ENCODE assay signal across 22 cellular contexts in the genomic region with DNA sequence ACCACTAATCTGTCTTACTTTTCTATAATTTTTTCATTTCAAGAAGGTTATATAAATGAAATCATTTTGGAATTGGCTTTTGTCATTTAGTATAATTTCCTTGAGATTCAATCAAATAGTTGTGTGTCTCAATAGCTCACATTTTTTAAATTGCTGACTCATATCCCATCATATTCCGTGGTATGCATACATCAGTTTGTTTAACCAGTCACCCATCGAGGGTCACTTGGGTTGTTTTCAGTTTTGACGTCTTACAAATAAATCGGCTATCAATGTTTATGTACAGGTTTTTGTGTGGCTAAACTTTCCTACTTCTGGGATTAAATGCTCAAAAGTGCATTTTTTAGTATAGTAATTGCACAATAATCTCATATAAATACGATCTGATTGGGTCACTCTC.
A peak's percentile ranks its signal among the peaks of the same experiment; 100 is the strongest.
DNase-seq lines count a peak whose midpoint lies in the region; ATAC-seq, FAIRE-seq and TF ChIP-seq lines count a peak whose summit lies in the region.
"Had no signal": no experiment of that assay in that cellular context is flagged by ENCODE, and none has a peak within 500 bp of the region (broad histone marks: within the 10 kb centered on the region; RNA-seq: fewer than 3 reads in every experiment).

No MANE protein-coding gene starts in this region.

- no peak overlapping the region; the same call in 1 of the 2 replicates for H2BK120ac ChIP-seq in IMR-90 (ENCODE audit: low read depth, low read length)

- intact Hi-C loops in IMR-90 (cut with micrococcal nuclease), result no loop called here
- intact Hi-C loops in uterus (cut with DNase I; ENCODE audit: low total_unique reads), result no loop called here

- H2BK5ac ChIP-seq in IMR-90 (ENCODE audit: low read depth, low read length, poor library complexity, severe bottlenecking), result no peak overlapping the region

- H3K18ac ChIP-seq in IMR-90 (ENCODE audit: low read depth, low read length), result no peak overlapping the region

- peak overlapping the region; percentile 47 for H3K4me2 ChIP-seq in A549
- no peak overlapping the region for H3K4me2 ChIP-seq in IMR-90 (ENCODE audit: low read depth, low read length)

- TF ChIP-seq CTCF in A549 (IDR thresholded peaks at IDR 0.05) (no peak), IMR-90 (conservative IDR thresholded peaks at IDR 0.05; ENCODE audit: low read depth, low read length) (no peak), brain microvascular endothelial cell (IDR thresholded peaks at IDR 0.05; ENCODE audit: low read depth, low read length, missing control alignments) (no peak), fibroblast of pulmonary artery (IDR thresholded peaks at IDR 0.05; ENCODE audit: low read length, missing control alignments) (no peak), uterus (IDR thresholded peaks at IDR 0.05) (no peak)

- no TSS peak for BruUV-seq in IMR-90 (replicated peaks; lab: Mats Ljungman, UMichigan)

- TF ChIP-seq RAD21 in A549 (conservative IDR thresholded peaks at IDR 0.05 in 1 of 2, IDR thresholded peaks at IDR 0.05 in 1 of 2), result no peak
- TF ChIP-seq RAD21 in IMR-90 (IDR thresholded peaks at IDR 0.05; ENCODE audit: low read length), result no peak

- H2AK9ac ChIP-seq in IMR-90 (replicated peaks; ENCODE audit: low read depth, low read length, poor library complexity), result no peak overlapping the region

- ATAC-seq in A549 (peak in 1 of 2 experiments; percentile 29; a peak in 1 of 6 replicates), IMR-90 (ENCODE audit: low read depth) (peak; percentile 72)

- H4K8ac ChIP-seq in IMR-90 (ENCODE audit: low read depth in 2 of 2, low read length in 2 of 2), result no peak overlapping the region

- H3K4me3 ChIP-seq in A549 (no peak overlapping the region), IMR-90 (ENCODE audit: insufficient read depth, low read depth, low read length) (no peak overlapping the region), brain microvascular endothelial cell (ENCODE audit: low read depth, low read length) (no peak overlapping the region), fibroblast of pulmonary artery (replicated peaks; ENCODE audit: low read depth, low read length) (no peak overlapping the region), uterus (no peak overlapping the region)
- H3K4me3 ChIP-seq: HAP-1, SJCRH30 had no signal

- no peak overlapping the region for H3K23ac ChIP-seq in IMR-90 (ENCODE audit: low read depth, low read length)

- no peaks in the 10 kb centered on the region for H4K20me1 ChIP-seq in IMR-90 (ENCODE audit: insufficient read depth, low read length)

- dilution Hi-C loops in IMR-90 (cut with HindIII; ENCODE audit: low sequenced_read_pairs, unreplicated experiment), result no loop called here

- H3K9ac ChIP-seq in IMR-90 (ENCODE audit: low read depth, low read length), result no peak overlapping the region

- no peak overlapping the region for H4K5ac ChIP-seq in IMR-90 (ENCODE audit: low read depth, low read length)

- no peak overlapping the region for H2AK5ac ChIP-seq in IMR-90 (ENCODE audit: low read depth, low read length)

- H3K4me1 ChIP-seq in A549 (peaks cover 13% of the 10 kb centered on the region; the same call in 2 of the 3 replicates), IMR-90 (ENCODE audit: control insufficient read depth, insufficient read depth, low read length) (no peaks in the 10 kb centered on the region), uterus (no peaks in the 10 kb centered on the region)
- H3K4me1 ChIP-seq: HAP-1, SJCRH30 had no signal

- 0 out of 5 replicates have a peak, but pooled peaks of 1 of the 2 experiments have one; percentile 8 for TF ChIP-seq EP300 in A549 (IDR thresholded peaks at IDR 0.05)

- H3K27me3 ChIP-seq in IMR-90 (ENCODE audit: control insufficient read depth, insufficient read depth, low read length) (no peaks in the 10 kb centered on the region), brain microvascular endothelial cell (replicated peaks) (no peaks in the 10 kb centered on the region), uterus (no peaks in the 10 kb centered on the region)
- H3K27me3 ChIP-seq: SJCRH30 had no signal

- no peak overlapping the region for H3K56ac ChIP-seq in IMR-90 (ENCODE audit: extremely low read depth, insufficient read depth, low read length)

- H3K4ac ChIP-seq in IMR-90 (ENCODE audit: low read depth, low read length), result no peak overlapping the region

- no peak overlapping the region for H2AFZ ChIP-seq in IMR-90 (replicated peaks; ENCODE audit: low read length, poor library complexity)

- DNase-seq in A549 (ENCODE audit: low read depth in 1 of 2, low spot score in 1 of 2), result peak in 1 of 2 experiments; percentile 47
- DNase-seq in IMR-90, result peak; percentile 68
- peak; percentile 73 for DNase-seq in brain microvascular endothelial cell
- peak; percentile 3 for DNase-seq in fibroblast of pulmonary artery (ENCODE audit: low read depth)
- DNase-seq in epidermal melanocyte (ENCODE audit: insufficient read length, low spot score), result no peak
- DNase-seq in uterus, result no peak
- DNase-seq in activated CD4-positive, alpha-beta T cell treated with anti-CD3 and anti-CD28 coated beads, Interleukin-2, amount 50 U/mL, for 4 hours, result no peak
- DNase-seq in AG20443 (ENCODE audit: low spot score), result no peak
- DNase-seq: 8988T; CD4-positive, alpha-beta memory T cell; DMS153; GF-D8; KBM-7; MV-4-11; NCI-H1417; NCI-H187; NCI-H2227 treated with DMSO at 0.1 percent for 48 hours; NCI-H510A treated with DMSO at 0.1 percent for 48 hours; NCI-H82; SJCRH30 had no signal

- H3K9me3 ChIP-seq in A549 (no peaks in the 10 kb centered on the region), IMR-90 (ENCODE audit: control insufficient read depth, insufficient read depth, low read length) (no peaks in the 10 kb centered on the region), uterus (no peaks in the 10 kb centered on the region)
- H3K9me3 ChIP-seq: HAP-1, SJCRH30 had no signal

- no peak overlapping the region for H3K14ac ChIP-seq in IMR-90 (replicated peaks; ENCODE audit: low read depth, low read length)

- H3K9me1 ChIP-seq in IMR-90 (ENCODE audit: insufficient read depth, low read length), result no peaks in the 10 kb centered on the region

- H2BK15ac ChIP-seq in IMR-90 (ENCODE audit: low read depth, low read length), result no peak overlapping the region

- FAIRE-seq in A549 (lab: Jason Lieb, UNC), result peak; percentile 73

- H3K79me1 ChIP-seq in IMR-90 (ENCODE audit: low read depth in 1 of 2, low read length in 2 of 2), result no peaks in the 10 kb centered on the region

- H3K36me3 ChIP-seq in IMR-90 (ENCODE audit: control insufficient read depth, insufficient read depth, low read length) (no peaks in the 10 kb centered on the region), brain microvascular endothelial cell (replicated peaks) (no peaks in the 10 kb centered on the region), uterus (no peaks in the 10 kb centered on the region)
- H3K36me3 ChIP-seq: HAP-1, SJCRH30 had no signal

- WGBS in A549 (ENCODE audit: missing lambda C conversion rate), result 11% methylated on average over 5 of the region's 5 CpGs
- WGBS in IMR-90 (ENCODE audit: extremely low coverage in 2 of 2, insufficient read length in 1 of 2), 2 experiments, result no CpG with 5 or more reads among the region's 5 CpGs

- POLR2A ChIA-PET in A549 (lab: Yijun Ruan, JAX) (no interaction called here), IMR-90 (lab: Charles Lee; ENCODE audit: unreplicated experiment) (no interaction called here)

- no peak overlapping the region for H4K91ac ChIP-seq in IMR-90 (ENCODE audit: insufficient read depth, low read depth, low read length)

- H3K27ac ChIP-seq in A549 (peak overlapping the region; percentile 18 to 66; a peak in 4 of 6 replicates), IMR-90 (ENCODE audit: insufficient read depth, low read length) (no peak overlapping the region; the same call in 1 of the 2 replicates), brain microvascular endothelial cell (peak overlapping the region; percentile 82), uterus (no peak overlapping the region)
- H3K27ac ChIP-seq: HL-60, SJCRH30 had no signal

- in situ Hi-C loops in IMR-90 (cut with MboI; ENCODE audit: low sequenced_read_pairs) (no loop called here), brain microvascular endothelial cell (cut with HindIII; ENCODE audit: low pct_ligation_motif_present, low sequenced_read_pairs) (no loop called here)

- H2BK20ac ChIP-seq in IMR-90 (ENCODE audit: low read depth, low read length), result no peak overlapping the region

- CTCF ChIA-PET in A549 (lab: Yijun Ruan, JAX) (no interaction called here), IMR-90 (lab: Yijun Ruan, JAX) (no interaction called here)

- no peak for TF ChIP-seq POLR2A in A549 (IDR thresholded peaks at IDR 0.05; ENCODE audit: low read length)
- TF ChIP-seq POLR2A in IMR-90 (IDR thresholded peaks at IDR 0.05; ENCODE audit: low read depth, low read length), result no peak
- TF ChIP-seq POLR2A in uterus (IDR thresholded peaks at IDR 0.05), result no peak

TF ChIP-seq in A549, 52 proteins besides CTCF, POLR2A, EP300 and RAD21 (continues in another document):
- no peak for TF ChIP-seq MYC (IDR thresholded peaks at IDR 0.05; ENCODE audit: borderline replicate concordance, low read length)
- TF ChIP-seq MAFK (IDR thresholded peaks at IDR 0.05; ENCODE audit: partially characterized antibody), result peak; percentile 90
- no peak for TF ChIP-seq FOSL2 (IDR thresholded peaks at IDR 0.05)
- TF ChIP-seq FOSL2 (CRISPR knock-in tag; IDR thresholded peaks at IDR 0.05), result peak; percentile 44
- no peak for TF ChIP-seq HDAC2 (IDR thresholded peaks at IDR 0.05)
- peak; percentile 57 for TF ChIP-seq NFE2L2 (conservative IDR thresholded peaks at IDR 0.05; ENCODE audit: low read length)
- TF ChIP-seq CEBPB (IDR thresholded peaks at IDR 0.05), result peak in 1 of 2 experiments; percentile 41; a peak in 1 of 4 replicates
- TF ChIP-seq HOXB13 (CRISPR knock-in tag; IDR thresholded peaks at IDR 0.05; ENCODE audit: low read depth), result no peak
- TF ChIP-seq GATA3 (IDR thresholded peaks at IDR 0.05; ENCODE audit: borderline replicate concordance), result peak; percentile 19; the same call in 1 of the 2 replicates
- no peak for TF ChIP-seq ESRRA (IDR thresholded peaks at IDR 0.05; ENCODE audit: borderline replicate concordance, low read length)

TF ChIP-seq in IMR-90, 13 proteins besides CTCF, POLR2A, EP300 and RAD21:
- TF ChIP-seq MAZ (IDR thresholded peaks at IDR 0.05; ENCODE audit: borderline replicate concordance, low read depth, low read length), result no peak
- peak; percentile 43; the same call in 1 of the 2 replicates for TF ChIP-seq CEBPB (IDR thresholded peaks at IDR 0.05; ENCODE audit: low read depth, low read length)
- peak; percentile 61 for TF ChIP-seq NFE2L2 (IDR thresholded peaks at IDR 0.05; ENCODE audit: low read depth, low read length)
- TF ChIP-seq MAFK (IDR thresholded peaks at IDR 0.05; ENCODE audit: low read depth, low read length), result peak; percentile 66
- no peak for TF ChIP-seq RFX5 (IDR thresholded peaks at IDR 0.05; ENCODE audit: low read depth, low read length)

Comparison
In these comparisons a context has a peak if more than half of its experiments do, and no peak if none do; other contexts are left out.
1. DNase-seq: peak in IMR-90 (single experiment), brain microvascular endothelial cell (single experiment) and fibroblast of pulmonary artery (single experiment); none in epidermal melanocyte (single experiment), uterus (0 of 2), activated CD4-positive, alpha-beta T cell treated with anti-CD3 and anti-CD28 coated beads, Interleukin-2, amount 50 U/mL, for 4 hours (0 of 2) and AG20443 (single experiment).
2. H3K27ac ChIP-seq: peak in A549 (2 of 2) and brain microvascular endothelial cell (single experiment); none in IMR-90 (single experiment) and uterus (0 of 2).